Comparison of ENCODE assay signal across 1 cellular context in genomic region chr19:44813331-44814131, GRCh38.
TF ChIP-seq lines count a peak whose summit lies in the region.

No MANE protein-coding gene starts in this region.

TF ChIP-seq in liver, 16 proteins besides CTCF, POLR2A, EP300 and RAD21 (continued from another document):
- TF ChIP-seq REST (IDR thresholded peaks at IDR 0.05) (no peak), SP1 (IDR thresholded peaks at IDR 0.05) (no peak), HNF4A (conservative IDR thresholded peaks at IDR 0.05) (peak; percentile 25 to 68), ZBTB33 (IDR thresholded peaks at IDR 0.05) (no peak), RXRA (IDR thresholded peaks at IDR 0.05) (peak; percentile 35 to 75), FOXA1 (IDR thresholded peaks at IDR 0.05) (no peak), FOXA2 (IDR thresholded peaks at IDR 0.05) (no peak), YY1 (IDR thresholded peaks at IDR 0.05) (no peak)
